19 cellular contexts compared by ENCODE assay signal in the genomic region with DNA sequence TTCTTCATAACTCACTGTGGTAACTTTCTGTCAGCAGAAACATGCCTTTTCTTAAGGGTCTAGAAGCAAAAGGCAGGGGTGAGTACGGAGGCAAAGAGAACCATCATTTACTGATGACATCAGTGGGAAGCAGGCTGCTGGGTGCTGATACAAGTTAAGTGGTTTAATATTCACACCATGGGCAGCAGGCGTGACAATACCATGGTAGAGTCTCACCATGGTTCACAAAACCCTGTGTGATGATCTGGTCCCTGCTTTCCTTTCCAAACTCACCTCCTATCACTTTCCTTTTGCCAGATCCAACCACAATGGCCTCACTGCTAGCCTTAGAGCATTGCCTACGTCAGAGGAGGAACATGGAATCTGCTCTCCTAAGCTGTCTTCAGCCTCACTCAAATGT. TPM values are rescaled to one million over a fixed set of nuclear protein-coding genes. Genes with fewer than 3 reads are reported as not detected.
DNase-seq lines count a peak whose midpoint lies in the region; ATAC-seq, FAIRE-seq and TF ChIP-seq lines count a peak whose summit lies in the region.
"Had no signal": no experiment of that assay in that cellular context is flagged by ENCODE, and none has a peak within 500 bp of the region (broad histone marks: within the 10 kb centered on the region; RNA-seq: fewer than 3 reads in every experiment).

No MANE protein-coding gene starts in this region.

- TF ChIP-seq CTCF in GM12878 (IDR thresholded peaks at IDR 0.05 in 2 of 3, conservative IDR thresholded peaks at IDR 0.05 in 1 of 3; ENCODE audit: control insufficient read depth in 2 of 3, extremely low read depth in 1 of 3, insufficient read depth in 1 of 3, low read depth in 3 of 3, low read length in 3 of 3): no peak
- no peak for TF ChIP-seq CTCF in GM23338 (conservative IDR thresholded peaks at IDR 0.05; ENCODE audit: low read depth in 2 of 2)

- H3K4me3 Mint-ChIP-seq in GM23338: no peak overlapping the region
- H3K4me3 Mint-ChIP-seq: CD14-positive monocyte; CD8-positive, alpha-beta T cell; H9 had no signal

- no peaks in the 10 kb centered on the region for H3F3A ChIP-seq in GM23338 (replicated peaks; ENCODE audit: low read depth)

- 2% methylated on average over 3 of the region's 3 CpGs for WGBS in GM12878 (ENCODE audit: insufficient coverage, insufficient replicate concordance, low lambda C conversion rate, missing lambda C conversion rate)

- H3K79me2 ChIP-seq in GM12878 (ENCODE audit: control insufficient read depth, insufficient read depth, low read length) (no peaks in the 10 kb centered on the region), GM23338 (replicated peaks; ENCODE audit: insufficient read depth) (no peaks in the 10 kb centered on the region)

- no peaks in the 10 kb centered on the region for H4K20me1 ChIP-seq in GM12878 (ENCODE audit: control insufficient read depth, insufficient read depth)
- H4K20me1 ChIP-seq in GM23338 (replicated peaks; ENCODE audit: insufficient read depth): no peaks in the 10 kb centered on the region; the same call in 1 of the 2 replicates

- CTCF ChIA-PET in GM12878 (lab: Yijun Ruan, JAX): interaction anchor here (0.6 to 2.3 kb wide), 2 partner anchors 19 to 103 kb away, joined by 3 to 9 read pairs; no protein-coding TSS in a partner anchor

- no peak overlapping the region for H3K4me3 ChIP-seq in GM12878
- H3K4me3 ChIP-seq in GM23338: no peak overlapping the region
- H3K4me3 ChIP-seq: GM23248, K562 had no signal

- H3K27me3 ChIP-seq in GM12878 (replicated peaks in 1 of 2; ENCODE audit: control insufficient read depth in 2 of 2, insufficient read depth in 2 of 2, low read length in 1 of 2): no peaks in the 10 kb centered on the region
- no peaks in the 10 kb centered on the region for H3K27me3 ChIP-seq in GM23338 (ENCODE audit: insufficient read depth)

- TF ChIP-seq POLR2A in GM12891 (IDR thresholded peaks at IDR 0.05; ENCODE audit: low read depth, low read length) (no peak), GM12878 (IDR thresholded peaks at IDR 0.05; ENCODE audit: low read depth, low read length) (no peak)

- H3K9ac ChIP-seq in GM12878 (ENCODE audit: control insufficient read depth, insufficient read depth, low read length): no peak overlapping the region
- H3K9ac ChIP-seq: GM23248 had no signal

- DNase-seq in GM12891 (ENCODE audit: insufficient read length, low spot score) (no peak), GM12878 (ENCODE audit: low read depth, low spot score) (no peak), kidney glomerular epithelial cell (lab: John Stamatoyannopoulos, UW) (peak; percentile 75), renal cortical epithelial cell (ENCODE audit: low read depth) (peak; percentile 96), HTR-8/SVneo (ENCODE audit: insufficient read length, low spot score) (no peak), GM23338 (ENCODE audit: low spot score) (no peak)
- DNase-seq: CD8-positive, alpha-beta T cell; COR-L47; GM23248; H9; Karpas-422 had no signal

- no peaks in the 10 kb centered on the region for H3K9me3 Mint-ChIP-seq in GM23338
- H3K9me3 Mint-ChIP-seq: CD14-positive monocyte; CD8-positive, alpha-beta T cell; H9 had no signal

- no peak overlapping the region for H3K27ac ChIP-seq in GM12878 (ENCODE audit: control insufficient read depth, insufficient read depth)
- H3K27ac ChIP-seq in GM23338 (ENCODE audit: low read depth): no peak overlapping the region
- H3K27ac ChIP-seq: GM23248, HL-60 had no signal

- no peaks in the 10 kb centered on the region for H3K9me3 ChIP-seq in GM12878 (replicated peaks; ENCODE audit: control insufficient read depth, insufficient read depth, low read length)

- TF ChIP-seq RAD21 in GM12878 (IDR thresholded peaks at IDR 0.05; ENCODE audit: insufficient read depth, low read depth, low read length): no peak

- H3K27ac Mint-ChIP-seq in GM23338: no peak overlapping the region
- H3K27ac Mint-ChIP-seq: CD8-positive, alpha-beta T cell had no signal

- no peaks in the 10 kb centered on the region for H3K27me3 Mint-ChIP-seq in GM23338 (ENCODE audit: insufficient read depth, low read depth, poor library complexity)

- intact Hi-C loops in GM12878 (cut with micrococcal nuclease; ENCODE audit: unreplicated experiment): no loop called here

- SMC1A ChIA-PET in GM12878 (lab: Charles Lee; ENCODE audit: uncharacterized antibody, unreplicated experiment): interaction anchor here (2.0 kb wide), 1 partner anchor 366 kb away, joined by 5 read pairs; no protein-coding TSS in a partner anchor

- no peaks in the 10 kb centered on the region for H3K4me1 Mint-ChIP-seq in GM23338
- H3K4me1 Mint-ChIP-seq: CD14-positive monocyte, H9 had no signal

- no peak for TF ChIP-seq EP300 in GM12878 (IDR thresholded peaks at IDR 0.05; ENCODE audit: borderline replicate concordance in 1 of 2, control insufficient read depth in 1 of 2, low read depth in 2 of 2, low read length in 2 of 2)

- RAD21 ChIA-PET in GM12878 (lab: Charles Lee; ENCODE audit: unreplicated experiment): interaction anchor here (2.6 kb wide), 1 partner anchor 9 kb away, joined by 9 read pairs; a partner anchor contains a TSS

- ATAC-seq in GM12878: peak; percentile 45
- no peak for ATAC-seq in GM23338
- ATAC-seq in GM19324 (IDR thresholded peaks at IDR 0.05; ENCODE audit: low FRiP score, unreplicated experiment): no peak
- ATAC-seq: CD8-positive, alpha-beta T cell; K562 had no signal

- no TSS peak for BruUV-seq in GM12878 (replicated peaks; lab: Mats Ljungman, UMichigan)

- no peaks in the 10 kb centered on the region for H3K4me1 ChIP-seq in GM12878 (ENCODE audit: control insufficient read depth, insufficient read depth, low read length)
- no peaks in the 10 kb centered on the region for H3K4me1 ChIP-seq in GM23338 (ENCODE audit: insufficient read depth)

- in situ Hi-C loops in GM12878 (cut with MboI): no loop called here

- no peaks in the 10 kb centered on the region for H3K9me2 ChIP-seq in GM23338 (ENCODE audit: insufficient read depth)

- peaks cover 0 to 1% of the 10 kb centered on the region in 2 experiments; a peak in 2 of 4 replicates for H3K36me3 ChIP-seq in GM12878 (ENCODE audit: control insufficient read depth in 2 of 2, insufficient read depth in 2 of 2, low read length in 1 of 2)
- no peaks in the 10 kb centered on the region for H3K36me3 ChIP-seq in GM23338 (ENCODE audit: insufficient read depth)

- H3K4me2 ChIP-seq in GM12878 (ENCODE audit: control insufficient read depth, insufficient read depth) (no peak overlapping the region), GM23338 (no peak overlapping the region)

- H2AFZ ChIP-seq in GM12878 (ENCODE audit: control insufficient read depth, low read depth, low read length) (no peak overlapping the region), GM23338 (no peak overlapping the region)
- H2AFZ ChIP-seq: GM23248 had no signal

- no peaks in the 10 kb centered on the region for H3K36me3 Mint-ChIP-seq in GM23338 (ENCODE audit: low read depth)
- H3K36me3 Mint-ChIP-seq: CD14-positive monocyte; CD8-positive, alpha-beta T cell had no signal

- POLR2A ChIA-PET in GM12878 (lab: Charles Lee): interaction anchor here (1.4 kb wide), 1 partner anchor 14 kb away, joined by 3 read pairs; no protein-coding TSS in a partner anchor

- FAIRE-seq in GM12891 (lab: Jason Lieb, UNC) (no peak), GM12878 (lab: Jason Lieb, UNC) (no peak), HTR-8/SVneo (lab: Jason Lieb, UNC) (no peak)
- FAIRE-seq: A204.1, GM12892, K562 had no signal

TF ChIP-seq in GM12891, 5 proteins besides CTCF, POLR2A, EP300 and RAD21:
- TF ChIP-seq TAF1 (IDR thresholded peaks at IDR 0.05; ENCODE audit: low read depth, low read length): no peak
- peak; percentile 26 for TF ChIP-seq PAX5 (IDR thresholded peaks at IDR 0.05; ENCODE audit: insufficient read depth, low read length, severe bottlenecking)
- TF ChIP-seq POLR2AphosphoS5 (IDR thresholded peaks at IDR 0.05; ENCODE audit: low read depth, low read length): no peak
- TF ChIP-seq POU2F2 (IDR thresholded peaks at IDR 0.05; ENCODE audit: low read depth, low read length): no peak
- no peak for TF ChIP-seq SPI1 (IDR thresholded peaks at IDR 0.05; ENCODE audit: low read depth, low read length)
TF ChIP-seq in GM12891: peak in this region for 1.

TF ChIP-seq in GM12878, 131 proteins besides CTCF, POLR2A, EP300 and RAD21 (continues in another document):
- no peak for TF ChIP-seq ZZZ3 (IDR thresholded peaks at IDR 0.05; ENCODE audit: control insufficient read depth, insufficient read length, low read depth)

TF ChIP-seq in GM23338, 12 proteins besides CTCF, POLR2A, EP300 and RAD21 (continues in another document):
- TF ChIP-seq CREB1 (CRISPR knock-in tag; IDR thresholded peaks at IDR 0.05; ENCODE audit: low read depth): no peak
- no peak for TF ChIP-seq ZNF331 (CRISPR knock-in tag; IDR thresholded peaks at IDR 0.05; ENCODE audit: low read depth)
- TF ChIP-seq ZNF114 (CRISPR knock-in tag; IDR thresholded peaks at IDR 0.05): no peak

RNA-seq across cellular contexts. Expression of a gene that starts 8.7 kb away (rescaled TPM):
- polyA plus RNA-seq in GM12891 (2012; ENCODE audit: low read depth, missing spikeins): 0.80 TPM
- 12.9 and 13.5 TPM in 2 replicates for total RNA-seq in GM12878 (2013; cell fraction: nucleolus; rRNA removed)
- total RNA-seq in GM12878 (2014; rRNA removed) (1.7 and 5.3 TPM in 2 replicates), GM12878 (2014; rRNA removed; fragmentation: Illumina TruSeq; extraction: Trizol) (1.2 and 1.6 TPM in 2 replicates), GM12878 (2021) (0.88 and 1.7 TPM in 2 replicates), renal cortical epithelial cell (6.9 and 11.1 TPM in 2 replicates)
- polyA plus RNA-seq in GM12878 (2011; ENCODE audit: low read depth): 0.18 TPM
- polyA plus RNA-seq in GM12878 (2011; rRNA removed) (12.4 and 18.6 TPM in 2 replicates), GM12878 (2014; fragmentation: Illumina TruSeq; extraction: Trizol) (1.5 and 1.9 TPM in 2 replicates), GM12878 (2014; fragmentation: Nextera tagmentation; extraction: Ambion mirVana) (under 1 TPM; 0.18 to 0.35 TPM), GM12878 (2014; rRNA removed) (1.0 and 2.1 TPM in 2 replicates), GM12878 (2016; fragmentation: Nextera tagmentation; extraction: Ambion mirVana) (under 1 TPM; 0.27 to 0.47 TPM), GM23338 (2016; fragmentation: Nextera tagmentation; extraction: Ambion mirVana) (not detected in 2 replicates)
- 15.9 and 19.3 TPM in 2 replicates for polyA plus RNA-seq in GM12878 (2011; cell fraction: cytosol; rRNA removed)
- 11.8 and 15.9 TPM in 2 replicates for polyA plus RNA-seq in GM12878 (2011; cell fraction: nucleus; rRNA removed)
- 0.22 and 0.32 TPM in 2 replicates for polyA plus RNA-seq in GM12878 (2012)
- polyA minus RNA-seq in GM12878 (2011; rRNA and poly(A)+ RNA removed): 26.3 and 34.4 TPM in 2 replicates
- polyA minus RNA-seq in GM12878 (2011; cell fraction: cytosol; rRNA and poly(A)+ RNA removed): 9.3 and 11.2 TPM in 2 replicates
- 15.0 and 17.9 TPM in 2 replicates for polyA minus RNA-seq in GM12878 (2011; cell fraction: nucleus; rRNA and poly(A)+ RNA removed)
- not detected in 2 replicates for total RNA-seq in GM23338 (2014; rRNA removed; shearing (Covaris generic))
- total RNA-seq: CD8-positive, alpha-beta T cell; G401; H9; K562 had no signal
- polyA plus RNA-seq: AG04450, CD14-positive monocyte, K562 had no signal

Comparison
In these comparisons a context has a peak if more than half of its experiments do, and no peak if none do; other contexts are left out.
1. DNase-seq: peak in kidney glomerular epithelial cell (single experiment) and renal cortical epithelial cell (single experiment); none in GM12891 (single experiment), GM12878 (single experiment), HTR-8/SVneo (single experiment) and GM23338 (single experiment).